In genomic region chr18:48932822-48933510, GRCh38 we compare ENCODE assay signal across 8 cellular contexts. TPM values are rescaled to one million over a fixed set of nuclear protein-coding genes. Genes with fewer than 3 reads are reported as not detected.
DNase-seq lines count a peak whose midpoint lies in the region; ATAC-seq, FAIRE-seq and TF ChIP-seq lines count a peak whose summit lies in the region.

No MANE protein-coding gene starts in this region.

- H3K4me1 ChIP-seq in effector memory CD4-positive, alpha-beta T cell (ENCODE audit: control insufficient read depth, insufficient read depth, low read length, poor library complexity, severe bottlenecking) = peaks cover 78% of the 10 kb centered on the region
- peaks cover 94 to 99% (median 94%) of the 10 kb centered on the region in 3 donors for H3K4me1 ChIP-seq in skeletal muscle tissue (ENCODE audit: control insufficient read depth in 3 of 3, insufficient read depth in 3 of 3, low read length in 3 of 3)

- ATAC-seq in HG03571 (IDR thresholded peaks at IDR 0.05; ENCODE audit: unreplicated experiment) (no peak), HG02870 (IDR thresholded peaks at IDR 0.05; ENCODE audit: unreplicated experiment) (no peak), GM18870 (IDR thresholded peaks at IDR 0.05; ENCODE audit: unreplicated experiment) (no peak)

- no peaks in the 10 kb centered on the region for H3K36me3 ChIP-seq in effector memory CD4-positive, alpha-beta T cell (ENCODE audit: control insufficient read depth, insufficient read depth, low read length)
- H3K36me3 ChIP-seq in skeletal muscle tissue (ENCODE audit: control insufficient read depth in 3 of 3, insufficient read depth in 3 of 3, low read length in 3 of 3) = no peaks in the 10 kb centered on the region

- H3K27ac ChIP-seq in effector memory CD4-positive, alpha-beta T cell (ENCODE audit: insufficient read depth, low read length, poor library complexity, severe bottlenecking) = no peak overlapping the region
- H3K27ac ChIP-seq in skeletal muscle tissue (ENCODE audit: low read depth, low read length) = peak overlapping the region; percentile 96

- no peaks in the 10 kb centered on the region for H3K9me3 ChIP-seq in effector memory CD4-positive, alpha-beta T cell (ENCODE audit: control insufficient read depth, low read length)
- H3K9me3 ChIP-seq in skeletal muscle tissue (ENCODE audit: control insufficient read depth in 3 of 3, low read length in 3 of 3) = no peaks in the 10 kb centered on the region

- no peak for TF ChIP-seq POLR2A in GM12891 (IDR thresholded peaks at IDR 0.05; ENCODE audit: low read depth, low read length)

- H3K4me3 ChIP-seq in effector memory CD4-positive, alpha-beta T cell (ENCODE audit: insufficient read depth, low read depth, low read length, poor library complexity, severe bottlenecking) = peak overlapping the region; percentile 4
- peak overlapping the region in 2 of 3 donors; percentile 10 to 49 for H3K4me3 ChIP-seq in skeletal muscle tissue (ENCODE audit: low read length in 3 of 3)

- DNase-seq in GM12891 (ENCODE audit: insufficient read length, low spot score) = no peak
- peak; percentile 66 for DNase-seq in RCC 7860 (ENCODE audit: low spot score)
- no peak for DNase-seq in effector memory CD4-positive, alpha-beta T cell
- DNase-seq in NCI-H2107 treated with DMSO at 0.1 percent for 48 hours (lab: John Stamatoyannopoulos, UW; ENCODE audit: unreplicated experiment) = no peak

- no peaks in the 10 kb centered on the region for H3K27me3 ChIP-seq in effector memory CD4-positive, alpha-beta T cell (replicated peaks; ENCODE audit: control insufficient read depth, insufficient read depth, low read length, poor library complexity, severe bottlenecking)
- H3K27me3 ChIP-seq in skeletal muscle tissue (ENCODE audit: control insufficient read depth in 3 of 3, insufficient read depth in 3 of 3, low read length in 3 of 3) = no peaks in the 10 kb centered on the region

- FAIRE-seq in GM12891 (lab: Jason Lieb, UNC) = peak; percentile 89
- FAIRE-seq in RCC 7860 (lab: Jason Lieb, UNC) = no peak

- H3K9ac ChIP-seq in skeletal muscle tissue (ENCODE audit: low read depth in 1 of 3, low read length in 3 of 3) = peak overlapping the region; percentile 6 to 83 (median 77)

TF ChIP-seq in GM12891, 5 proteins besides CTCF, POLR2A, EP300 and RAD21:
- 0 out of 2 replicates have a peak, but pooled peaks have one; percentile 15 for TF ChIP-seq SPI1 (IDR thresholded peaks at IDR 0.05; ENCODE audit: low read depth, low read length)
- no peak for TF ChIP-seq PAX5 (IDR thresholded peaks at IDR 0.05; ENCODE audit: insufficient read depth, low read length, severe bottlenecking)

RNA-seq across cellular contexts. Expression of gene SMAD7, which starts 17.8 kb away (rescaled TPM):
- polyA plus RNA-seq in GM12891 (2012; ENCODE audit: low read depth, missing spikeins) = 4.7 TPM
- total RNA-seq in skeletal muscle tissue = 8.9 TPM
